Comparison of ENCODE assay signal across 19 cellular contexts in genomic region chr20:53571555-53572286, GRCh38. TPM values are rescaled to one million over a fixed set of nuclear protein-coding genes. Genes with fewer than 3 reads are reported as not detected.
DNase-seq lines count a peak whose midpoint lies in the region; ATAC-seq and TF ChIP-seq lines count a peak whose summit lies in the region.
"Had no signal": no experiment of that assay in that cellular context is flagged by ENCODE, and none has a peak within 500 bp of the region (broad histone marks: within the 10 kb centered on the region; RNA-seq: fewer than 3 reads in every experiment).

No MANE protein-coding gene starts in this region.

- no peak overlapping the region for H3K23ac ChIP-seq in neuronal stem cell (ENCODE audit: low read depth, low read length, poor library complexity)

- TF ChIP-seq CTCF in type B pancreatic cell (conservative IDR thresholded peaks at IDR 0.05), result no peak

- H3K4me1 Mint-ChIP-seq in stimulated activated naive CD8-positive, alpha-beta T cell treated with anti-CD3 and anti-CD28 coated beads, Interleukin-15, Interleukin-2, amounts not matched to agents 100 ng/mL and 50 ng/mL, for 24 hours (ENCODE audit: low read depth), result peaks cover 64% of the 10 kb centered on the region
- peaks cover 72% of the 10 kb centered on the region for H3K4me1 Mint-ChIP-seq in activated CD8-positive, alpha-beta T cell treated with anti-CD3 and anti-CD28 coated beads, Interleukin-2, amount 10 ng/mL, durations not matched to agents 7 days and 5 days (ENCODE audit: low read depth)
- H3K4me1 Mint-ChIP-seq in immature natural killer cell, result peaks cover 30 to 69% of the 10 kb centered on the region in 2 donors
- H3K4me1 Mint-ChIP-seq in type B pancreatic cell (ENCODE audit: unreplicated experiment), result peaks cover 4% of the 10 kb centered on the region

- H2AFZ ChIP-seq in neuronal stem cell (ENCODE audit: low read length), result no peak overlapping the region

- H3K27me3 ChIP-seq in neuronal stem cell (ENCODE audit: control insufficient read depth in 3 of 3, insufficient read depth in 3 of 3, low read depth in 1 of 3, low read length in 3 of 3) (no peaks in the 10 kb centered on the region), SJCRH30 (no peaks in the 10 kb centered on the region)
- H3K27me3 ChIP-seq: adrenal gland, esophagus squamous epithelium had no signal

- DNase-seq in stimulated activated naive CD8-positive, alpha-beta T cell treated with anti-CD3 and anti-CD28 coated beads, Interleukin-15, Interleukin-2, amounts not matched to agents 100 U/mL and 50 U/mL, for 24 hours, result no peak
- no peak for DNase-seq in activated CD8-positive, alpha-beta T cell treated with anti-CD3 and anti-CD28 coated beads, Interleukin-2, amount 10 ng/mL, durations not matched to agents 7 days and 5 days
- DNase-seq in immature natural killer cell (no peak), type B pancreatic cell (ENCODE audit: extremely low spot score, unreplicated experiment) (peak; percentile 6), NCI-H748 treated with DMSO at 0.1 percent for 48 hours (lab: John Stamatoyannopoulos, UW) (no peak), neuronal stem cell (ENCODE audit: low spot score) (no peak), SJCRH30 (no peak)
- DNase-seq: activated CD4-positive, alpha-beta T cell treated with anti-CD3 and anti-CD28 coated beads for 4 hours; dermis blood vessel endothelial cell; esophagus squamous epithelium; Karpas-422; left colon; NCI-H1092; NCI-H2029; stimulated activated CD4-positive, alpha-beta T cell treated with anti-CD3 and anti-CD28 coated beads, Interleukin-12 subunit alpha, Interleukin-12 subunit beta, amount 100 ng/mL, for 4 hours had no signal

- H3K27ac Mint-ChIP-seq in stimulated activated naive CD8-positive, alpha-beta T cell treated with anti-CD3 and anti-CD28 coated beads, Interleukin-15, Interleukin-2, amounts not matched to agents 100 ng/mL and 50 ng/mL, for 24 hours, result peak overlapping the region; percentile 70
- peak overlapping the region; percentile 20 for H3K27ac Mint-ChIP-seq in activated CD8-positive, alpha-beta T cell treated with anti-CD3 and anti-CD28 coated beads, Interleukin-2, amount 10 ng/mL, durations not matched to agents 7 days and 5 days
- peak overlapping the region; percentile 20 to 78 (median 59) for H3K27ac Mint-ChIP-seq in immature natural killer cell
- no peak overlapping the region for H3K27ac Mint-ChIP-seq in type B pancreatic cell

- H3K18ac ChIP-seq in neuronal stem cell (ENCODE audit: low read length), result no peak overlapping the region

- no peak overlapping the region for H2BK120ac ChIP-seq in neuronal stem cell (ENCODE audit: low read depth, low read length)

- no peak overlapping the region for H2BK12ac ChIP-seq in neuronal stem cell (ENCODE audit: low read length)

- no peak overlapping the region for H3K4me2 ChIP-seq in neuronal stem cell (ENCODE audit: insufficient read depth, low read length, poor library complexity, severe bottlenecking)

- H3K4me1 ChIP-seq in neuronal stem cell (ENCODE audit: control insufficient read depth in 2 of 2, insufficient read depth in 1 of 2, low read depth in 1 of 2, low read length in 2 of 2) (no peaks in the 10 kb centered on the region), SJCRH30 (no peaks in the 10 kb centered on the region)
- H3K4me1 ChIP-seq: adrenal gland had no signal

- no peaks in the 10 kb centered on the region for H3K9me3 Mint-ChIP-seq in stimulated activated naive CD8-positive, alpha-beta T cell treated with anti-CD3 and anti-CD28 coated beads, Interleukin-15, Interleukin-2, amounts not matched to agents 100 ng/mL and 50 ng/mL, for 24 hours
- no peaks in the 10 kb centered on the region for H3K9me3 Mint-ChIP-seq in activated CD8-positive, alpha-beta T cell treated with anti-CD3 and anti-CD28 coated beads, Interleukin-2, amount 10 ng/mL, durations not matched to agents 7 days and 5 days (ENCODE audit: insufficient read depth)
- H3K9me3 Mint-ChIP-seq in immature natural killer cell, result no peaks in the 10 kb centered on the region
- no peaks in the 10 kb centered on the region for H3K9me3 Mint-ChIP-seq in type B pancreatic cell

- WGBS in neuronal stem cell (ENCODE audit: extremely low coverage in 2 of 2, insufficient read length in 2 of 2, insufficient replicate concordance in 1 of 2), 2 donors, result no CpG with 5 or more reads among the region's 10 CpGs

- no peak for ATAC-seq in stimulated activated naive CD8-positive, alpha-beta T cell treated with anti-CD3 and anti-CD28 coated beads, Interleukin-15, Interleukin-2, amounts not matched to agents 100 U/mL and 50 U/mL, for 24 hours
- ATAC-seq in activated CD8-positive, alpha-beta T cell treated with anti-CD3 and anti-CD28 coated beads, Interleukin-2, amount 10 ng/mL, durations not matched to agents 7 days and 5 days, result no peak
- ATAC-seq: left colon had no signal

- H3K27me3 Mint-ChIP-seq in stimulated activated naive CD8-positive, alpha-beta T cell treated with anti-CD3 and anti-CD28 coated beads, Interleukin-15, Interleukin-2, amounts not matched to agents 100 ng/mL and 50 ng/mL, for 24 hours, result no peaks in the 10 kb centered on the region
- H3K27me3 Mint-ChIP-seq in activated CD8-positive, alpha-beta T cell treated with anti-CD3 and anti-CD28 coated beads, Interleukin-2, amount 10 ng/mL, durations not matched to agents 7 days and 5 days (ENCODE audit: low read depth), result no peaks in the 10 kb centered on the region
- H3K27me3 Mint-ChIP-seq in immature natural killer cell (ENCODE audit: low read depth in 3 of 3) (peaks cover 0 to 2% (median 0%) of the 10 kb centered on the region in 3 donors), type B pancreatic cell (no peaks in the 10 kb centered on the region)

- H4K91ac ChIP-seq in neuronal stem cell (ENCODE audit: low read depth, low read length, poor library complexity), result no peak overlapping the region

- no peak overlapping the region for H3K9ac ChIP-seq in neuronal stem cell (ENCODE audit: low read depth, low read length, poor library complexity)

- no peak overlapping the region for H3K4ac ChIP-seq in neuronal stem cell (ENCODE audit: low read length)

- peaks cover 48 to 99% of the 10 kb centered on the region in 2 donors for H3K36me3 ChIP-seq in neuronal stem cell (replicated peaks in 1 of 2; ENCODE audit: control insufficient read depth in 2 of 2, insufficient read depth in 2 of 2, low read length in 2 of 2)
- H3K36me3 ChIP-seq in SJCRH30, result peaks cover 82% of the 10 kb centered on the region

- H3K14ac ChIP-seq in neuronal stem cell (ENCODE audit: low read length), result no peak overlapping the region

- no peak overlapping the region for H2BK5ac ChIP-seq in neuronal stem cell (ENCODE audit: low read length)

- no peak overlapping the region for H3K4me3 Mint-ChIP-seq in stimulated activated naive CD8-positive, alpha-beta T cell treated with anti-CD3 and anti-CD28 coated beads, Interleukin-15, Interleukin-2, amounts not matched to agents 100 ng/mL and 50 ng/mL, for 24 hours
- no peak overlapping the region for H3K4me3 Mint-ChIP-seq in activated CD8-positive, alpha-beta T cell treated with anti-CD3 and anti-CD28 coated beads, Interleukin-2, amount 10 ng/mL, durations not matched to agents 7 days and 5 days
- H3K4me3 Mint-ChIP-seq in immature natural killer cell (no peak overlapping the region), type B pancreatic cell (no peak overlapping the region)

- peaks cover 86% of the 10 kb centered on the region for H3K36me3 Mint-ChIP-seq in stimulated activated naive CD8-positive, alpha-beta T cell treated with anti-CD3 and anti-CD28 coated beads, Interleukin-15, Interleukin-2, amounts not matched to agents 100 ng/mL and 50 ng/mL, for 24 hours (ENCODE audit: low read depth)
- peaks cover 87% of the 10 kb centered on the region for H3K36me3 Mint-ChIP-seq in activated CD8-positive, alpha-beta T cell treated with anti-CD3 and anti-CD28 coated beads, Interleukin-2, amount 10 ng/mL, durations not matched to agents 7 days and 5 days (ENCODE audit: low read depth)
- peaks cover 20 to 62% (median 39%) of the 10 kb centered on the region in 3 donors for H3K36me3 Mint-ChIP-seq in immature natural killer cell
- H3K36me3 Mint-ChIP-seq in type B pancreatic cell, result peaks cover 67% of the 10 kb centered on the region

- H3K4me3 ChIP-seq in neuronal stem cell (ENCODE audit: low read length in 2 of 2), result no peak overlapping the region
- H3K4me3 ChIP-seq in SJCRH30, result no peak overlapping the region
- H3K4me3 ChIP-seq: adrenal gland, esophagus squamous epithelium, thoracic aorta had no signal

- H3K9me3 ChIP-seq in neuronal stem cell (replicated peaks in 1 of 2; ENCODE audit: control insufficient read depth in 2 of 2, insufficient read depth in 1 of 2, low read depth in 1 of 2, low read length in 2 of 2), result no peaks in the 10 kb centered on the region
- no peaks in the 10 kb centered on the region for H3K9me3 ChIP-seq in SJCRH30 (replicated peaks)
- H3K9me3 ChIP-seq: adrenal gland, esophagus squamous epithelium, thoracic aorta had no signal

- H3K79me1 ChIP-seq in neuronal stem cell (ENCODE audit: low read depth, low read length), result peaks cover 15% of the 10 kb centered on the region

- H2AK5ac ChIP-seq in neuronal stem cell (ENCODE audit: low read depth, low read length), result no peak overlapping the region

- CTCF ChIA-PET in activated CD8-positive, alpha-beta T cell treated with anti-CD3 and anti-CD28 coated beads, Interleukin-2, amount 10 ng/mL, durations not matched to agents 7 days and 5 days (lab: Charles Lee), result interaction anchor here (1.4 kb wide), 1 partner anchor 300 kb away, joined by 4 read pairs; no protein-coding TSS in a partner anchor

- POLR2A ChIA-PET in activated CD8-positive, alpha-beta T cell treated with anti-CD3 and anti-CD28 coated beads, Interleukin-2, amount 10 ng/mL, durations not matched to agents 7 days and 5 days (lab: Charles Lee), result no interaction called here

- H3K27ac ChIP-seq in neuronal stem cell (replicated peaks; ENCODE audit: low read length) (no peak overlapping the region), SJCRH30 (no peak overlapping the region)
- H3K27ac ChIP-seq: adrenal gland, esophagus squamous epithelium, RWPE1, thoracic aorta had no signal

- no peak overlapping the region for H4K8ac ChIP-seq in neuronal stem cell (ENCODE audit: low read depth, low read length)

- no peak overlapping the region for H2BK15ac ChIP-seq in neuronal stem cell (ENCODE audit: low read length)

RNA-seq across cellular contexts. Expression of gene ZNF217, which starts 21.9 kb away (rescaled TPM):
- 100 to 1,000 TPM; 104 to 113 TPM for total RNA-seq in activated CD8-positive, alpha-beta T cell treated with anti-CD3 and anti-CD28 coated beads, Interleukin-2, amount 10 ng/mL, durations not matched to agents 7 days and 5 days
- 10 to 100 TPM in 2 of 3 donors, 1 to 10 TPM in 1; 10.0 to 33.5 (median 16.2) TPM for polyA plus RNA-seq in immature natural killer cell
- total RNA-seq in type B pancreatic cell (ENCODE audit: low replicate concordance), result 32.8 and 78.1 TPM in 2 replicates
- polyA plus RNA-seq in neuronal stem cell (2013, experiment 1 of 2), result 31.6 TPM
- 32.6 TPM for polyA plus RNA-seq in neuronal stem cell (2013, experiment 2 of 2)
- total RNA-seq in SJCRH30 (2014; rRNA removed; shearing (Covaris generic)), result 37.6 and 42.8 TPM in 2 replicates
